ENCODE assay signal across 25 cellular contexts in the genomic region with DNA sequence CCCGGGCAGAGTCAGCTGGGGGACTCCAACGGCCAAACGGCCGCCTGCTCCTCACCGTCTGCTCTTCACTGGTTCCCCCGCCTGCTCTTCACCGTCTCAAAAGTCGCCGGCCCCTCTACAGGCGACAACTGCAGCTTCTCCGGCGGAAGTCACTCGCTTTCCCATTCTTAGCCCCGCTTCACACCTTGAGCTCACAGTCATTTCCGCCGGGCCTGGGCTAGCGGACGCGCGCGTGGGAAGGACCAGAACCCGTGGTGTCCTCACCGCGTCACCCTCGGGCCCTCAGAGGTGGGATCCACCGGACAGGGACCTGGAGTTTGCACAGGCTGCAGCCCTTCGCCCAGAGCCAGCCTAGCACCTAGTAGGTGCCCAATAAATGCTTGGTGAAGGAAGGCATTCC. TPM values are rescaled to one million over a fixed set of nuclear protein-coding genes. Genes with fewer than 3 reads are reported as not detected.
DNase-seq lines count a peak whose midpoint lies in the region; ATAC-seq and TF ChIP-seq lines count a peak whose summit lies in the region.
"Had no signal": no experiment of that assay in that cellular context is flagged by ENCODE, and none has a peak within 500 bp of the region (broad histone marks: within the 10 kb centered on the region; RNA-seq: fewer than 3 reads in every experiment).

No MANE protein-coding gene starts in this region.

- POLR2A ChIA-PET in A673 (lab: Charles Lee; ENCODE audit: low non-redundant PET), result no interaction called here
- POLR2A ChIA-PET in CD8-positive, alpha-beta T cell (lab: Charles Lee), result interaction anchor here (4.2 kb wide), 1 partner anchor 11 kb away, joined by 72 read pairs; no protein-coding TSS in a partner anchor

- TF ChIP-seq CTCF in A673 (conservative IDR thresholded peaks at IDR 0.05; ENCODE audit: low read depth, low read length) (no peak), right lobe of liver (IDR thresholded peaks at IDR 0.05) (no peak)
- TF ChIP-seq CTCF in CD8-positive, alpha-beta T cell (IDR thresholded peaks at IDR 0.05), result no peak

- BruUV-seq in A673 (replicated peaks; lab: Mats Ljungman, UMichigan), result no TSS peak

- H3K4me3 ChIP-seq in A673 (ENCODE audit: low read depth, low read length, poor library complexity, severe bottlenecking) (no peak overlapping the region), right lobe of liver (no peak overlapping the region)
- H3K4me3 ChIP-seq in CD8-positive, alpha-beta T cell (ENCODE audit: low read depth, low read length), result no peak overlapping the region
- H3K4me3 ChIP-seq: BLaER1, Peyer's patch, SJCRH30, smooth muscle cell, tibial nerve had no signal

- H3K9me3 Mint-ChIP-seq in CD8-positive, alpha-beta T cell, result no peaks in the 10 kb centered on the region
- H3K9me3 Mint-ChIP-seq: activated CD4-positive, alpha-beta T cell treated with anti-CD3 and anti-CD28 coated beads, Interleukin-2, amount 10 ng/mL, durations not matched to agents 7 days and 5 days had no signal

- H3K27ac Mint-ChIP-seq in CD8-positive, alpha-beta T cell, result peak overlapping the region; percentile 49

- no peak overlapping the region for H3K4me3 Mint-ChIP-seq in CD8-positive, alpha-beta T cell
- H3K4me3 Mint-ChIP-seq: activated CD4-positive, alpha-beta T cell treated with anti-CD3 and anti-CD28 coated beads, Interleukin-2, amount 10 ng/mL, durations not matched to agents 7 days and 5 days; activated naive CD8-positive, alpha-beta T cell had no signal

- peak overlapping the region; percentile 2 for H3K27ac ChIP-seq in A673 (ENCODE audit: low read depth, low read length, poor library complexity, severe bottlenecking)
- H3K27ac ChIP-seq in CD8-positive, alpha-beta T cell (ENCODE audit: low read depth, low read length), result no peak overlapping the region
- H3K27ac ChIP-seq in right lobe of liver, result peak overlapping the region; percentile 36 to 88 (median 85)
- H3K27ac ChIP-seq: BLaER1, foreskin keratinocyte, Peyer's patch, SJCRH30, tibial nerve had no signal

- peaks cover 6% of the 10 kb centered on the region for H3K36me3 Mint-ChIP-seq in CD8-positive, alpha-beta T cell
- H3K36me3 Mint-ChIP-seq: activated naive CD8-positive, alpha-beta T cell had no signal

- peaks cover 28% of the 10 kb centered on the region for H3K4me1 Mint-ChIP-seq in CD8-positive, alpha-beta T cell (ENCODE audit: low read depth)

- H3K27me3 Mint-ChIP-seq in CD8-positive, alpha-beta T cell (ENCODE audit: low read depth), result no peaks in the 10 kb centered on the region
- H3K27me3 Mint-ChIP-seq: activated CD4-positive, alpha-beta T cell treated with anti-CD3 and anti-CD28 coated beads, Interleukin-2, amount 10 ng/mL, durations not matched to agents 7 days and 5 days; activated naive CD8-positive, alpha-beta T cell had no signal

- no peaks in the 10 kb centered on the region for H3K4me1 ChIP-seq in A673 (ENCODE audit: insufficient read depth, low read length, poor library complexity, severe bottlenecking)
- H3K4me1 ChIP-seq in CD8-positive, alpha-beta T cell (ENCODE audit: insufficient read depth, low read length), result no peaks in the 10 kb centered on the region
- peaks cover 0 to 49% (median 0%) of the 10 kb centered on the region in 4 donors for H3K4me1 ChIP-seq in right lobe of liver
- H3K4me1 ChIP-seq: Peyer's patch, SJCRH30 had no signal

- H3K27me3 ChIP-seq in A673 (replicated peaks; ENCODE audit: insufficient read depth, low read depth, low read length, poor library complexity) (no peaks in the 10 kb centered on the region), right lobe of liver (no peaks in the 10 kb centered on the region)
- no peaks in the 10 kb centered on the region for H3K27me3 ChIP-seq in CD8-positive, alpha-beta T cell (ENCODE audit: insufficient read depth, low read length)
- H3K27me3 ChIP-seq: BLaER1, foreskin keratinocyte, Peyer's patch, SJCRH30, tibial nerve had no signal

- DNase-seq in A673 (ENCODE audit: low spot score) (no peak), right lobe of liver (no peak), left lobe of liver (ENCODE audit: low spot score) (no peak), AML-193 (lab: John Stamatoyannopoulos, UW) (no peak), NCI-H2227 (lab: John Stamatoyannopoulos, UW; ENCODE audit: unreplicated experiment) (no peak), 8988T (no peak)
- peak in 2 of 7 experiments; percentile 23 to 52 for DNase-seq in CD8-positive, alpha-beta T cell
- DNase-seq in activated T-helper 9 cell treated with anti-CD3 and anti-CD28 coated beads, Interleukin-2, amount 50 U/mL, for 16 hours (ENCODE audit: low read depth), result peak; percentile 10
- DNase-seq: activated CD4-positive, alpha-beta T cell treated with anti-CD3 and anti-CD28 coated beads, Interleukin-2, amount 10 ng/mL, durations not matched to agents 7 days and 5 days; cerebellar nuclear complex; erythroblast; foreskin keratinocyte; NCI-H1436; NCI-H524 treated with DMSO at 0.1 percent for 48 hours; nucleus accumbens; Peyer's patch; SJCRH30; stimulated activated CD4-positive, alpha-beta T cell treated with anti-CD3 and anti-CD28 coated beads, Interleukin-2, amount 100 ng/mL, for 48 hours; stimulated activated naive CD8-positive, alpha-beta T cell treated with anti-CD3 and anti-CD28 coated beads, Interleukin-15, Interleukin-2, amounts not matched to agents 100 U/mL and 50 U/mL, for 24 hours had no signal

- WGBS in right lobe of liver (ENCODE audit: insufficient coverage, low coverage, low lambda C conversion rate, missing lambda C conversion rate), result 86% methylated on average over 8 of the region's 27 CpGs

- H3K36me3 ChIP-seq in A673 (ENCODE audit: insufficient read depth, low read length, poor library complexity, severe bottlenecking) (no peaks in the 10 kb centered on the region), right lobe of liver (no peaks in the 10 kb centered on the region)
- no peaks in the 10 kb centered on the region for H3K36me3 ChIP-seq in CD8-positive, alpha-beta T cell (ENCODE audit: insufficient read depth, low read length)
- H3K36me3 ChIP-seq: BLaER1, Peyer's patch, SJCRH30, tibial nerve had no signal

- no peak for ATAC-seq in CD8-positive, alpha-beta T cell
- no peak for ATAC-seq in right lobe of liver
- ATAC-seq in left lobe of liver, result no peak
- ATAC-seq: foreskin keratinocyte; stimulated activated naive CD8-positive, alpha-beta T cell treated with anti-CD3 and anti-CD28 coated beads, Interleukin-15, Interleukin-2, amounts not matched to agents 100 U/mL and 50 U/mL, for 24 hours had no signal

- TF ChIP-seq POLR2A in right lobe of liver (IDR thresholded peaks at IDR 0.05), result no peak

- H3K9me3 ChIP-seq in A673 (ENCODE audit: low read depth, low read length, poor library complexity, severe bottlenecking) (no peaks in the 10 kb centered on the region), right lobe of liver (no peaks in the 10 kb centered on the region)
- H3K9me3 ChIP-seq in CD8-positive, alpha-beta T cell (ENCODE audit: low read length), result no peaks in the 10 kb centered on the region
- H3K9me3 ChIP-seq: BLaER1, Peyer's patch, SJCRH30, tibial nerve had no signal

- CTCF ChIA-PET in A673 (lab: Charles Lee), result no interaction called here
- CTCF ChIA-PET in CD8-positive, alpha-beta T cell (lab: Charles Lee), result interaction anchor here (2.6 kb wide), 1 partner anchor 13 kb away, joined by 13 read pairs; no protein-coding TSS in a partner anchor

- intact Hi-C loops in A673 (cut with micrococcal nuclease; ENCODE audit: unreplicated experiment) (no loop called here), right lobe of liver (cut with DNase I) (no loop called here)
- intact Hi-C loops in CD8-positive, alpha-beta T cell (cut with DNase I, micrococcal nuclease), result no loop called here

RNA-seq across cellular contexts. Expression of a gene that starts 27.9 kb away (rescaled TPM):
- total RNA-seq in A673 (2021) (0.24 and 0.31 TPM in 2 replicates), right lobe of liver (100 to 1,000 TPM in 4 of 6 experiments, 10 to 100 TPM in 2; 53.0 to 215 (median 109) TPM), left lobe of liver (110 TPM)
- total RNA-seq in CD8-positive, alpha-beta T cell, result not detected
- total RNA-seq: activated CD4-positive, alpha-beta T cell treated with anti-CD3 and anti-CD28 coated beads, Interleukin-2, amount 10 ng/mL, durations not matched to agents 7 days and 5 days; foreskin keratinocyte; lung microvascular endothelial cell; Peyer's patch; smooth muscle cell; T-helper 1 cell treated with Interleukin-12 subunit alpha and Interleukin-12 subunit beta and Interleukin-4 antibody, amounts not matched to agents 30 ng/mL and 1 ng/mL, for 36 hours; tibial nerve had no signal

RNA-seq across cellular contexts. Expression of a gene that starts 53.1 kb away (rescaled TPM):
- total RNA-seq in A673 (2021), result 27.3 and 36.4 TPM in 2 replicates
- 100 to 1,000 TPM; 627 to 652 TPM for total RNA-seq in CD8-positive, alpha-beta T cell
- 100 to 1,000 TPM in 3 of 6 experiments, 10 to 100 TPM in 3; 56.3 to 398 (median 134) TPM for total RNA-seq in right lobe of liver
- total RNA-seq in left lobe of liver, result 66.5 TPM

Comparison
In these comparisons a context has a peak if more than half of its experiments do, and no peak if none do; other contexts are left out.
1. RNA of a gene that starts 27.9 kb away (total RNA-seq): 53.0 to 215 TPM in right lobe of liver and 110 TPM in left lobe of liver (single experiment); 0.24 to 0.31 TPM in A673 and not detected in CD8-positive, alpha-beta T cell; every median in the first group is over 10 times any median in the second.